ENCODE assay signal across 14 cellular contexts in genomic region chr11:101553891-101554292, GRCh38. TPM values are rescaled to one million over a fixed set of nuclear protein-coding genes. Genes with fewer than 3 reads are reported as not detected.
DNase-seq lines count a peak whose midpoint lies in the region; ATAC-seq and TF ChIP-seq lines count a peak whose summit lies in the region.
"Had no signal": no experiment of that assay in that cellular context is flagged by ENCODE, and none has a peak within 500 bp of the region (broad histone marks: within the 10 kb centered on the region; RNA-seq: fewer than 3 reads in every experiment).

No MANE protein-coding gene starts in this region.

- no peaks in the 10 kb centered on the region for H3K79me2 ChIP-seq in H9 (ENCODE audit: insufficient read depth, low read length)

- H4K91ac ChIP-seq in H9 (ENCODE audit: insufficient read length, low read depth, low read length): no peak overlapping the region

- H2BK15ac ChIP-seq in H9 (ENCODE audit: low read depth, low read length): no peak overlapping the region

- no peak overlapping the region for H4K5ac ChIP-seq in H9 (ENCODE audit: insufficient read length, low read depth, low read length)

- H2BK12ac ChIP-seq in H9 (ENCODE audit: insufficient read length, low read depth, low read length): no peak overlapping the region

- DNase-seq in adipocyte (ENCODE audit: low read depth): peak; percentile 57
- DNase-seq in right atrium auricular region (ENCODE audit: low spot score): no peak
- DNase-seq in NCI-H510A (lab: John Stamatoyannopoulos, UW): no peak
- no peak for DNase-seq in NCI-H446 treated with DMSO at 0.1 percent for 48 hours (lab: John Stamatoyannopoulos, UW)
- no peak for DNase-seq in H9
- DNase-seq: CD4-positive, alpha-beta memory T cell; dermis blood vessel endothelial cell; GM23248; NCI-H1105 treated with DMSO at 0.1 percent for 48 hours; nucleus accumbens had no signal

- H3K14ac ChIP-seq in H9 (ENCODE audit: insufficient read depth, low read length): no peak overlapping the region

- H3K9me3 Mint-ChIP-seq in H9: no peaks in the 10 kb centered on the region

- no peak overlapping the region for H3K18ac ChIP-seq in H9 (ENCODE audit: insufficient read length, low read depth, low read length)

- H3K4me3 Mint-ChIP-seq in H9: no peak overlapping the region
- H3K4me3 Mint-ChIP-seq: CD4-positive, alpha-beta memory T cell had no signal

- H4K8ac ChIP-seq in H9 (replicated peaks; ENCODE audit: insufficient read length, low read depth, low read length): no peak overlapping the region

- TF ChIP-seq CTCF in right atrium auricular region (IDR thresholded peaks at IDR 0.05): no peak
- no peak for TF ChIP-seq CTCF in H9 (conservative IDR thresholded peaks at IDR 0.05)

- no peaks in the 10 kb centered on the region for H3K27me3 Mint-ChIP-seq in H9 (ENCODE audit: low read depth)

- H3K36me3 ChIP-seq in adipocyte (ENCODE audit: control insufficient read depth, insufficient read depth, low read length, severe bottlenecking): no peaks in the 10 kb centered on the region
- no peaks in the 10 kb centered on the region for H3K36me3 ChIP-seq in right atrium auricular region

- H3K4me1 ChIP-seq in adipocyte (ENCODE audit: control insufficient read depth, insufficient read depth, low read length): no peaks in the 10 kb centered on the region
- no peaks in the 10 kb centered on the region for H3K4me1 ChIP-seq in right atrium auricular region
- H3K4me1 ChIP-seq in H9 (ENCODE audit: insufficient read depth, low read length): no peaks in the 10 kb centered on the region

- WGBS in H9 (ENCODE audit: extremely low coverage, insufficient read length, low lambda C conversion rate): no CpG with 5 or more reads among the region's 3 CpGs

- no peak overlapping the region for H3K56ac ChIP-seq in H9 (ENCODE audit: insufficient read length, low read depth, low read length)

- ATAC-seq in GM18499 (IDR thresholded peaks at IDR 0.05; ENCODE audit: insufficient read depth, unreplicated experiment) (peak; percentile 100), GM21515 (IDR thresholded peaks at IDR 0.05; ENCODE audit: unreplicated experiment) (peak; percentile 99), HG03139 (IDR thresholded peaks at IDR 0.05; ENCODE audit: unreplicated experiment) (peak; percentile 99)

- H3K4ac ChIP-seq in H9 (ENCODE audit: low read depth, low read length): no peak overlapping the region

- no peak overlapping the region for H2BK5ac ChIP-seq in H9 (ENCODE audit: insufficient read length, low read length)

- no peak overlapping the region for H2AFZ ChIP-seq in H9 (ENCODE audit: low read length)
- H2AFZ ChIP-seq: GM23248 had no signal

- H3K27ac Mint-ChIP-seq in H9: no peak overlapping the region
- H3K27ac Mint-ChIP-seq: CD4-positive, alpha-beta memory T cell had no signal

- H3K27ac ChIP-seq in right atrium auricular region: no peak overlapping the region
- H3K27ac ChIP-seq in H9 (ENCODE audit: insufficient read length, low read depth, low read length): no peak overlapping the region
- H3K27ac ChIP-seq: GM23248 had no signal

- no peaks in the 10 kb centered on the region for H3K79me1 ChIP-seq in H9 (ENCODE audit: insufficient read depth, low read depth, low read length, poor library complexity, severe bottlenecking)

- H3K4me3 ChIP-seq in adipocyte (ENCODE audit: low read length) (no peak overlapping the region), right atrium auricular region (no peak overlapping the region)
- H3K4me3 ChIP-seq: GM23248 had no signal

- H2BK120ac ChIP-seq in H9 (ENCODE audit: low read depth, low read length, poor library complexity, severe bottlenecking): no peak overlapping the region

- H3K27me3 ChIP-seq in adipocyte (replicated peaks; ENCODE audit: control insufficient read depth, insufficient read depth, low read length) (no peaks in the 10 kb centered on the region), right atrium auricular region (no peaks in the 10 kb centered on the region), H9 (ENCODE audit: insufficient read depth, low read length) (no peaks in the 10 kb centered on the region)

- H3K9me3 ChIP-seq in adipocyte (ENCODE audit: control insufficient read depth, low read length) (no peaks in the 10 kb centered on the region), right atrium auricular region (no peaks in the 10 kb centered on the region), H9 (ENCODE audit: control insufficient read depth, low read depth, low read length) (no peaks in the 10 kb centered on the region)

- H3K4me1 Mint-ChIP-seq in H9: 0 out of 4 replicates have a peak, but pooled peaks cover 0 to 3% of the 10 kb centered on the region in 2 experiments
- H3K4me1 Mint-ChIP-seq: CD4-positive, alpha-beta memory T cell had no signal

- H3K36me3 Mint-ChIP-seq in H9 (ENCODE audit: insufficient read depth in 1 of 3, low read depth in 3 of 3): no peaks in the 10 kb centered on the region; a peak in 1 of 7 replicates
- H3K36me3 Mint-ChIP-seq: CD4-positive, alpha-beta memory T cell had no signal

- H3K4me2 ChIP-seq in H9 (ENCODE audit: insufficient read depth, insufficient read length, low read length): no peak overlapping the region

- H3K9ac ChIP-seq in adipocyte (ENCODE audit: low read length): no peak overlapping the region
- no peak overlapping the region for H3K9ac ChIP-seq in H9 (ENCODE audit: extremely low read depth, insufficient read length, low read length)
- H3K9ac ChIP-seq: GM23248 had no signal

- H2BK20ac ChIP-seq in H9 (ENCODE audit: low read depth, low read length, poor library complexity, severe bottlenecking): no peak overlapping the region

- no peak overlapping the region for H3T11ph ChIP-seq in H9 (ENCODE audit: low read length)

- no peaks in the 10 kb centered on the region for H4K20me1 ChIP-seq in H9 (ENCODE audit: control insufficient read depth, insufficient read depth, insufficient read length)

- H3K23me2 ChIP-seq in H9 (ENCODE audit: insufficient read length, low read depth, low read length, poor library complexity, severe bottlenecking): no peaks in the 10 kb centered on the region

- H2AK5ac ChIP-seq in H9 (ENCODE audit: insufficient read length, low read length): no peak overlapping the region

- no peak overlapping the region for H3K23ac ChIP-seq in H9 (ENCODE audit: insufficient read length, low read depth, low read length)

RNA-seq across cellular contexts. Expression of gene TRPC6, which starts 29.9 kb away (rescaled TPM):
- total RNA-seq in right atrium auricular region (under 1 TPM; 0.28 to 0.93 TPM), H9 (2021) (12.5 and 14.4 TPM in 2 replicates)
- total RNA-seq: CD4-positive, alpha-beta memory T cell; SK-MEL-5 had no signal
